13 cellular contexts compared by ENCODE assay signal in genomic region chr22:41561788-41562187, GRCh38. TPM values are rescaled to one million over a fixed set of nuclear protein-coding genes. Genes with fewer than 3 reads are reported as not detected.
A peak's percentile ranks its signal among the peaks of the same experiment; 100 is the strongest.
DNase-seq lines count a peak whose midpoint lies in the region; ATAC-seq and TF ChIP-seq lines count a peak whose summit lies in the region.
"Had no signal": no experiment of that assay in that cellular context is flagged by ENCODE, and none has a peak within 500 bp of the region (broad histone marks: within the 10 kb centered on the region; RNA-seq: fewer than 3 reads in every experiment).

No MANE protein-coding gene starts in this region.

- no peak overlapping the region for H3K9ac ChIP-seq in BLaER1

- H3K27ac Mint-ChIP-seq in Caco-2 (ENCODE audit: unreplicated experiment), result no peak overlapping the region
- no peak overlapping the region for H3K27ac Mint-ChIP-seq in activated T-helper 2 cell treated with anti-CD3 and anti-CD28 coated beads, Interferon-gamma antibody, Interleukin-2, Interleukin-4, amounts not matched to agents 10 μg/mL and 5 μg/mL and 100 μg/mL, durations not matched to agents 14 hours and 24 hours and 36 hours
- H3K27ac Mint-ChIP-seq: activated naive CD8-positive, alpha-beta T cell; effector memory CD8-positive, alpha-beta T cell had no signal

- H3K4me1 Mint-ChIP-seq in Caco-2 (ENCODE audit: low read depth, unreplicated experiment), result peaks cover 11% of the 10 kb centered on the region
- H3K4me1 Mint-ChIP-seq in activated T-helper 2 cell treated with anti-CD3 and anti-CD28 coated beads, Interferon-gamma antibody, Interleukin-2, Interleukin-4, amounts not matched to agents 10 μg/mL and 5 μg/mL and 100 μg/mL, durations not matched to agents 14 hours and 24 hours and 36 hours (ENCODE audit: low read depth), result peaks cover 5% of the 10 kb centered on the region

- TF ChIP-seq CTCF in astrocyte of the cerebellum (IDR thresholded peaks at IDR 0.05; ENCODE audit: low read depth, low read length, missing control alignments) (no peak), psoas muscle (IDR thresholded peaks at IDR 0.05) (no peak), Caco-2 (IDR thresholded peaks at IDR 0.05; ENCODE audit: insufficient read depth in 1 of 2, low read depth in 1 of 2, low read length in 1 of 2, severe bottlenecking in 1 of 2, unreplicated experiment in 1 of 2) (no peak)

- H3K4me2 ChIP-seq in BLaER1, result 0 out of 2 replicates have a peak overlapping the region, but pooled peaks have one; percentile 43

- H3K27me3 Mint-ChIP-seq in Caco-2 (ENCODE audit: insufficient read depth, unreplicated experiment), result no peaks in the 10 kb centered on the region
- peaks cover 22% of the 10 kb centered on the region for H3K27me3 Mint-ChIP-seq in activated T-helper 2 cell treated with anti-CD3 and anti-CD28 coated beads, Interferon-gamma antibody, Interleukin-2, Interleukin-4, amounts not matched to agents 10 μg/mL and 5 μg/mL and 100 μg/mL, durations not matched to agents 14 hours and 24 hours and 36 hours (ENCODE audit: low read depth)

- H3K9me3 Mint-ChIP-seq in Caco-2 (ENCODE audit: unreplicated experiment), result no peaks in the 10 kb centered on the region
- H3K9me3 Mint-ChIP-seq in activated T-helper 2 cell treated with anti-CD3 and anti-CD28 coated beads, Interferon-gamma antibody, Interleukin-2, Interleukin-4, amounts not matched to agents 10 μg/mL and 5 μg/mL and 100 μg/mL, durations not matched to agents 14 hours and 24 hours and 36 hours, result no peaks in the 10 kb centered on the region
- H3K9me3 Mint-ChIP-seq: effector memory CD8-positive, alpha-beta T cell had no signal

- no peaks in the 10 kb centered on the region for H4K20me1 ChIP-seq in BLaER1

- no peaks in the 10 kb centered on the region for H3K36me3 Mint-ChIP-seq in Caco-2 (ENCODE audit: insufficient read depth, unreplicated experiment)
- H3K36me3 Mint-ChIP-seq in activated T-helper 2 cell treated with anti-CD3 and anti-CD28 coated beads, Interferon-gamma antibody, Interleukin-2, Interleukin-4, amounts not matched to agents 10 μg/mL and 5 μg/mL and 100 μg/mL, durations not matched to agents 14 hours and 24 hours and 36 hours (ENCODE audit: low read depth), result no peaks in the 10 kb centered on the region
- H3K36me3 Mint-ChIP-seq: activated naive CD8-positive, alpha-beta T cell had no signal

- DNase-seq in astrocyte of the cerebellum (ENCODE audit: low read depth), result no peak
- peak; percentile 85 for DNase-seq in left ventricle myocardium superior
- DNase-seq in psoas muscle, result no peak
- no peak for DNase-seq in Caco-2
- DNase-seq in NCI-H2227 treated with DMSO at 0.1 percent for 48 hours (lab: John Stamatoyannopoulos, UW), result no peak
- DNase-seq in DMS79 treated with DMSO at 0.1 percent for 48 hours (lab: John Stamatoyannopoulos, UW), result no peak
- DNase-seq in activated T-helper 2 cell treated with anti-CD3 and anti-CD28 coated beads, Interferon-gamma antibody, Interleukin-2, Interleukin-4, amounts not matched to agents 10 μg/mL and 5 μg/mL and 100 μg/mL, durations not matched to agents 14 hours and 24 hours and 36 hours (ENCODE audit: low spot score), result no peak
- DNase-seq: effector memory CD8-positive, alpha-beta T cell; MM.1S; T1000 had no signal

- intact Hi-C loops in left ventricle myocardium superior (cut with micrococcal nuclease) (no loop called here), psoas muscle (cut with DNase I) (no loop called here), Caco-2 (cut with micrococcal nuclease; ENCODE audit: unreplicated experiment) (no loop called here)
- intact Hi-C loops in activated T-helper 2 cell treated with anti-CD3 and anti-CD28 coated beads, Interferon-gamma antibody, Interleukin-2, Interleukin-4, amounts not matched to agents 10 μg/mL and 5 μg/mL and 100 μg/mL, durations not matched to agents 14 hours and 24 hours and 36 hours (cut with micrococcal nuclease), result no loop called here

- no peak overlapping the region for H3K4me3 Mint-ChIP-seq in Caco-2 (ENCODE audit: unreplicated experiment)
- H3K4me3 Mint-ChIP-seq in activated T-helper 2 cell treated with anti-CD3 and anti-CD28 coated beads, Interferon-gamma antibody, Interleukin-2, Interleukin-4, amounts not matched to agents 10 μg/mL and 5 μg/mL and 100 μg/mL, durations not matched to agents 14 hours and 24 hours and 36 hours (ENCODE audit: low read depth), result no peak overlapping the region
- H3K4me3 Mint-ChIP-seq: activated naive CD8-positive, alpha-beta T cell; effector memory CD8-positive, alpha-beta T cell had no signal

- no TSS peak for BruUV-seq in Caco-2 (replicated peaks; lab: Mats Ljungman, UMichigan)

- peak; percentile 72 for ATAC-seq in left ventricle myocardium superior
- no peak for ATAC-seq in psoas muscle
- ATAC-seq: effector memory CD8-positive, alpha-beta T cell had no signal

- CTCF ChIA-PET in Caco-2 (lab: Charles Lee), result no interaction called here

- H3K27ac ChIP-seq in BLaER1 (no peak overlapping the region), psoas muscle (no peak overlapping the region)
- H3K27ac ChIP-seq: HL-60 had no signal

- H3K9me3 ChIP-seq in BLaER1 (no peaks in the 10 kb centered on the region), psoas muscle (no peaks in the 10 kb centered on the region), Caco-2 (no peaks in the 10 kb centered on the region)

- H3K36me3 ChIP-seq in BLaER1 (no peaks in the 10 kb centered on the region), psoas muscle (ENCODE audit: insufficient read depth in 1 of 2, low read depth in 1 of 2) (no peaks in the 10 kb centered on the region), Caco-2 (ENCODE audit: control insufficient read depth, insufficient read depth, low read length) (no peaks in the 10 kb centered on the region)

- POLR2A ChIA-PET in Caco-2 (lab: Charles Lee), result no interaction called here

- H3K4me3 ChIP-seq in BLaER1 (no peak overlapping the region), astrocyte of the cerebellum (ENCODE audit: low read depth, low read length) (peak overlapping the region; percentile 46), psoas muscle (peak overlapping the region; percentile 22), Caco-2 (ENCODE audit: low read depth, low read length) (no peak overlapping the region)

- in situ Hi-C loops in astrocyte of the cerebellum (cut with HindIII; ENCODE audit: low sequenced_read_pairs), result loop anchor here (5.0 kb wide), 1 partner anchor 41 kb away; no protein-coding TSS in a partner anchor

- 61 to 79% (median 69%) methylated on average over 5 of the region's 5 CpGs for WGBS in psoas muscle, 3 donors

- H3K27me3 ChIP-seq in BLaER1 (peaks cover 16% of the 10 kb centered on the region), psoas muscle (ENCODE audit: insufficient read depth in 3 of 3, low read length in 2 of 3) (peaks cover 0 to 6% (median 6%) of the 10 kb centered on the region in 3 donors), Caco-2 (replicated peaks; ENCODE audit: control insufficient read depth, insufficient read depth, low read length) (no peaks in the 10 kb centered on the region)

- H3K4me1 ChIP-seq in BLaER1 (peaks cover 34% of the 10 kb centered on the region), psoas muscle (peaks cover 3% of the 10 kb centered on the region), Caco-2 (peaks cover 11% of the 10 kb centered on the region)

RNA-seq across cellular contexts. Expression of gene CSDC2, which starts 1.0 kb away (rescaled TPM):
- total RNA-seq in left ventricle myocardium superior (223 TPM), psoas muscle (1 to 10 TPM in 1 of 4 donors, under 1 TPM in 3; 0.27 to 1.1 (median 0.77) TPM), Caco-2 (2022) (0.37 and 0.41 TPM in 2 replicates)
- under 1 TPM; 0.60 to 0.69 (median 0.66) TPM for polyA plus RNA-seq in psoas muscle
- total RNA-seq in activated T-helper 2 cell treated with anti-CD3 and anti-CD28 coated beads, Interferon-gamma antibody, Interleukin-2, Interleukin-4, amounts not matched to agents 10 μg/mL and 5 μg/mL and 100 μg/mL, durations not matched to agents 14 hours and 24 hours and 36 hours, result not detected in 2 replicates

RNA-seq across cellular contexts. Expression of gene POLR3H, which starts 17.5 kb away (rescaled TPM):
- 17.9 TPM for total RNA-seq in left ventricle myocardium superior
- total RNA-seq in psoas muscle, result 10 to 100 TPM; 13.1 to 23.2 (median 18.5) TPM
- 10 to 100 TPM; 17.1 to 28.6 (median 17.2) TPM for polyA plus RNA-seq in psoas muscle
- total RNA-seq in Caco-2 (2022), result 42.2 and 45.4 TPM in 2 replicates
- total RNA-seq in activated T-helper 2 cell treated with anti-CD3 and anti-CD28 coated beads, Interferon-gamma antibody, Interleukin-2, Interleukin-4, amounts not matched to agents 10 μg/mL and 5 μg/mL and 100 μg/mL, durations not matched to agents 14 hours and 24 hours and 36 hours, result 28.6 and 33.2 TPM in 2 replicates

RNA-seq across cellular contexts. Expression of gene PMM1, which starts 27.9 kb away (rescaled TPM):
- total RNA-seq in left ventricle myocardium superior, result 12.9 TPM
- total RNA-seq in psoas muscle, result 10 to 100 TPM in 2 of 4 donors, 1 to 10 TPM in 2; 7.3 to 12.2 (median 9.2) TPM
- polyA plus RNA-seq in psoas muscle, result 10 to 100 TPM; 10.3 to 14.5 (median 13.2) TPM
- total RNA-seq in Caco-2 (2022), result 27.8 and 29.6 TPM in 2 replicates
- 23.4 and 25.8 TPM in 2 replicates for total RNA-seq in activated T-helper 2 cell treated with anti-CD3 and anti-CD28 coated beads, Interferon-gamma antibody, Interleukin-2, Interleukin-4, amounts not matched to agents 10 μg/mL and 5 μg/mL and 100 μg/mL, durations not matched to agents 14 hours and 24 hours and 36 hours

RNA-seq across cellular contexts. Expression of gene DESI1, which starts 59.1 kb away (rescaled TPM):
- total RNA-seq in left ventricle myocardium superior, result 53.6 TPM
- total RNA-seq in psoas muscle, result 10 to 100 TPM; 17.5 to 27.6 (median 23.2) TPM
- 10 to 100 TPM; 14.7 to 23.3 (median 18.9) TPM for polyA plus RNA-seq in psoas muscle
- total RNA-seq in Caco-2 (2022), result 38.2 and 38.9 TPM in 2 replicates
- total RNA-seq in activated T-helper 2 cell treated with anti-CD3 and anti-CD28 coated beads, Interferon-gamma antibody, Interleukin-2, Interleukin-4, amounts not matched to agents 10 μg/mL and 5 μg/mL and 100 μg/mL, durations not matched to agents 14 hours and 24 hours and 36 hours, result 57.3 and 58.5 TPM in 2 replicates

RNA-seq across cellular contexts. Expression of gene XRCC6, which starts 59.3 kb away (rescaled TPM):
- total RNA-seq in left ventricle myocardium superior, result 172 TPM
- total RNA-seq in psoas muscle, result 100 to 1,000 TPM; 185 to 252 (median 217) TPM
- 100 to 1,000 TPM; 156 to 291 (median 259) TPM for polyA plus RNA-seq in psoas muscle
- total RNA-seq in Caco-2 (2022), result 413 and 414 TPM in 2 replicates
- total RNA-seq in activated T-helper 2 cell treated with anti-CD3 and anti-CD28 coated beads, Interferon-gamma antibody, Interleukin-2, Interleukin-4, amounts not matched to agents 10 μg/mL and 5 μg/mL and 100 μg/mL, durations not matched to agents 14 hours and 24 hours and 36 hours, result 420 and 421 TPM in 2 replicates

Comparison
In these comparisons a context has a peak if more than half of its experiments do, and no peak if none do; other contexts are left out.
1. H3K4me3 ChIP-seq: peak in astrocyte of the cerebellum (single experiment) and psoas muscle (single experiment); none in BLaER1 (single experiment) and Caco-2 (single experiment).
2. RNA of gene CSDC2, which starts 1.0 kb away (total RNA-seq): 223 TPM in left ventricle myocardium superior (single experiment); 0.27 to 1.1 TPM in psoas muscle, 0.37 to 0.41 TPM in Caco-2 and not detected in activated T-helper 2 cell treated with anti-CD3 and anti-CD28 coated beads, Interferon-gamma antibody, Interleukin-2, Interleukin-4, amounts not matched to agents 10 μg/mL and 5 μg/mL and 100 μg/mL, durations not matched to agents 14 hours and 24 hours and 36 hours; every median in the first group is over 100 times any median in the second.